Comparison of ENCODE assay signal across 30 cellular contexts in genomic region chr11:115470928-115471327, GRCh38. TPM values are rescaled to one million over a fixed set of nuclear protein-coding genes. Genes with fewer than 3 reads are reported as not detected.
"Had no signal": no experiment of that assay in that cellular context is flagged by ENCODE, and none has a peak within 500 bp of the region (broad histone marks: within the 10 kb centered on the region; RNA-seq: fewer than 3 reads in every experiment).

No MANE protein-coding gene starts in this region.

- H3K27ac ChIP-seq: adrenal gland, body of pancreas, esophagus muscularis mucosa, foreskin keratinocyte, gastrocnemius medialis, heart left ventricle, WERI-Rb-1 had no signal

- DNase-seq: activated B cell treated with CpG ODN at 0.5 μM for 24 hours; activated CD4-positive, alpha-beta memory T cell treated with anti-CD3 and anti-CD28 coated beads for 36 hours; activated CD4-positive, alpha-beta T cell treated with anti-CD3 and anti-CD28 coated beads for 48 hours; activated CD4-positive, alpha-beta T cell treated with anti-CD3 and anti-CD28 coated beads, Interleukin-2, amount 50 U/mL, for 1 hour; activated CD8-positive, alpha-beta memory T cell treated with anti-CD3 and anti-CD28 coated beads, Interleukin-2, amount 10 ng/mL, durations not matched to agents 7 days and 5 days; activated CD8-positive, alpha-beta memory T cell treated with anti-CD3 and anti-CD28 coated beads, Interleukin-2, amount 50 U/mL, for 4 hours; activated CD8-positive, alpha-beta T cell treated with anti-CD3 and anti-CD28 coated beads, Interleukin-2, amount 10 ng/mL, durations not matched to agents 7 days and 5 days; activated effector memory CD4-positive, alpha-beta T cell treated with anti-CD3 and anti-CD28 coated beads, Interleukin-2, amount 50 U/mL, for 16 hours; activated naive CD4-positive, alpha-beta T cell treated with anti-CD3 and anti-CD28 coated beads for 36 hours; activated naive CD8-positive, alpha-beta T cell treated with anti-CD3 and anti-CD28 coated beads for 36 hours; activated naive CD8-positive, alpha-beta T cell treated with anti-CD3 and anti-CD28 coated beads, Interleukin-2, amount 50 U/mL, for 24 hours; activated T-cell treated with anti-CD3 and anti-CD28 coated beads, Interleukin-2, amount 50 U/mL, for 1 hour; activated T-cell treated with anti-CD3 and anti-CD28 coated beads, Interleukin-2, amount 50 U/mL, for 48 hours; aorta; cortex of kidney; dermis blood vessel endothelial cell; effector CD4-positive, alpha-beta T cell; effector memory CD8-positive, alpha-beta T cell; erythroblast; foreskin keratinocyte; gastrocnemius medialis; glutamatergic neuron; heart left ventricle; T-helper 9 cell; WERI-Rb-1 had no signal

- H3K4me1 ChIP-seq: adrenal gland, body of pancreas, foreskin keratinocyte, gastrocnemius medialis had no signal

- H3K9me3 ChIP-seq: adrenal gland, body of pancreas, esophagus muscularis mucosa, gastrocnemius medialis, heart left ventricle had no signal

- H3K36me3 ChIP-seq: adrenal gland, esophagus muscularis mucosa, gastrocnemius medialis, heart left ventricle, WERI-Rb-1 had no signal

- H3K4me3 ChIP-seq: adrenal gland, body of pancreas, esophagus muscularis mucosa, gastrocnemius medialis, heart left ventricle had no signal

- ATAC-seq: activated CD4-positive, CD25-positive, alpha-beta regulatory T cell treated with anti-CD3 and anti-CD28 coated beads, Interleukin-2, amount 50 U/mL, for 24 hours; activated CD8-positive, alpha-beta memory T cell treated with anti-CD3 and anti-CD28 coated beads, Interleukin-2, amount 10 ng/mL, durations not matched to agents 7 days and 5 days; activated CD8-positive, alpha-beta T cell treated with anti-CD3 and anti-CD28 coated beads, Interleukin-2, amount 10 ng/mL, durations not matched to agents 7 days and 5 days; activated naive CD8-positive, alpha-beta T cell treated with anti-CD3 and anti-CD28 coated beads, Interleukin-2, amount 50 U/mL, for 24 hours; body of pancreas; effector memory CD8-positive, alpha-beta T cell; gastrocnemius medialis had no signal

- H3K27me3 ChIP-seq: adrenal gland, body of pancreas, esophagus muscularis mucosa, foreskin keratinocyte, gastrocnemius medialis, heart left ventricle had no signal

RNA-seq across cellular contexts. Expression of gene CADM1, which starts 33.3 kb away (rescaled TPM):
- total RNA-seq: activated naive CD8-positive, alpha-beta T cell treated with anti-CD3 and anti-CD28 coated beads for 36 hours; activated T-helper 1 cell treated with anti-CD3 and anti-CD28 coated beads, Interleukin-12 subunit alpha, Interleukin-12 subunit beta, Interleukin-2, Interleukin-4 antibody, amounts not matched to agents 30 ng/mL and 10 ng/mL and 1 ng/mL, durations not matched to agents 14 hours and 24 hours and 36 hours had no signal
